In genomic region chr18:36769611-36770314, GRCh38 we compare ENCODE assay signal across 11 cellular contexts. TPM values are rescaled to one million over a fixed set of nuclear protein-coding genes. Genes with fewer than 3 reads are reported as not detected.
A peak's percentile ranks its signal among the peaks of the same experiment; 100 is the strongest.
DNase-seq lines count a peak whose midpoint lies in the region; ATAC-seq and TF ChIP-seq lines count a peak whose summit lies in the region.
"Had no signal": no experiment of that assay in that cellular context is flagged by ENCODE, and none has a peak within 500 bp of the region (broad histone marks: within the 10 kb centered on the region; RNA-seq: fewer than 3 reads in every experiment).

No MANE protein-coding gene starts in this region.

- H2AFZ ChIP-seq in trophoblast cell (ENCODE audit: insufficient read depth, low read length, poor library complexity) = no peak overlapping the region

- no peaks in the 10 kb centered on the region for H3K27me3 ChIP-seq in trophoblast cell (ENCODE audit: insufficient read depth, low read length)
- H3K27me3 ChIP-seq: BLaER1 treated with 17β-estradiol and CSF1 and Interleukin-3, amounts not matched to agents 10 nM and 100 nM had no signal

- H3K23ac ChIP-seq in trophoblast cell (ENCODE audit: low read length) = no peak overlapping the region

- H3K14ac ChIP-seq in trophoblast cell (ENCODE audit: low read length) = no peak overlapping the region

- H3K4me2 ChIP-seq in trophoblast cell (ENCODE audit: low read length) = no peak overlapping the region

- H3K9ac ChIP-seq in trophoblast cell (ENCODE audit: low read length) = no peak overlapping the region
- H3K9ac ChIP-seq: BLaER1 treated with 17β-estradiol and CSF1 and Interleukin-3, amounts not matched to agents 10 nM and 100 nM had no signal

- DNase-seq in SIG-M5 treated with dmso at 0.1 percent for 504 hours (lab: John Stamatoyannopoulos, UW; ENCODE audit: unreplicated experiment) (peak; percentile 18), SIG-M5 (lab: John Stamatoyannopoulos, UW) (no peak), dermis blood vessel endothelial cell (peak; percentile 17), trophoblast cell (peak; percentile 19 to 68), HCEC 1CT (no peak), HPDE6-E6E7 (ENCODE audit: extremely low spot score) (no peak)
- DNase-seq: NCI-H2029; stimulated activated naive B cell treated with anti-CD40 and anti-IgM and Interleukin-4, amounts not matched to agents 10 μg/mL and 1 μg/mL and 100 μg/mL, for 72 hours had no signal

- no CpG with 5 or more reads among the region's 6 CpGs for WGBS in trophoblast cell (ENCODE audit: extremely low coverage, insufficient coverage, insufficient read length)

- no peak overlapping the region for H2BK5ac ChIP-seq in trophoblast cell (ENCODE audit: low read depth, low read length, poor library complexity)

- no peaks in the 10 kb centered on the region for H3K79me1 ChIP-seq in trophoblast cell (ENCODE audit: low read length)

- H4K12ac ChIP-seq in trophoblast cell (ENCODE audit: low read depth, low read length) = no peak overlapping the region

- no peak overlapping the region for H4K8ac ChIP-seq in trophoblast cell (ENCODE audit: low read depth, low read length)

- no peaks in the 10 kb centered on the region for H3K4me1 ChIP-seq in trophoblast cell (ENCODE audit: control insufficient read depth in 1 of 2, insufficient read depth in 2 of 2, low read length in 2 of 2)

- peak overlapping the region; percentile 10 for H3K4me3 ChIP-seq in trophoblast cell (ENCODE audit: low read depth, low read length)
- H3K4me3 ChIP-seq: BLaER1 treated with 17β-estradiol and CSF1 and Interleukin-3, amounts not matched to agents 10 nM and 100 nM had no signal

- no peak overlapping the region for H2BK12ac ChIP-seq in trophoblast cell (ENCODE audit: low read length)

- H2BK120ac ChIP-seq in trophoblast cell (ENCODE audit: insufficient read depth, low read length, poor library complexity) = no peak overlapping the region

- no peak overlapping the region for H2AK5ac ChIP-seq in trophoblast cell (ENCODE audit: low read length)

- no peak overlapping the region for H3K18ac ChIP-seq in trophoblast cell (ENCODE audit: low read length)

- TF ChIP-seq CTCF in LNCAP (IDR thresholded peaks at IDR 0.05) = peak; percentile 48

- H3K79me2 ChIP-seq in trophoblast cell (ENCODE audit: control insufficient read depth, insufficient read depth, low read length, poor library complexity) = no peaks in the 10 kb centered on the region

- no peak overlapping the region for H3K27ac ChIP-seq in trophoblast cell (ENCODE audit: low read depth, low read length)
- H3K27ac ChIP-seq: BLaER1 treated with 17β-estradiol and CSF1 and Interleukin-3, amounts not matched to agents 10 nM and 100 nM had no signal

- H3K36me3 ChIP-seq in trophoblast cell (ENCODE audit: control insufficient read depth in 1 of 2, insufficient read depth in 2 of 2, low read length in 2 of 2) = peaks cover 23 to 26% of the 10 kb centered on the region in 2 experiments
- H3K36me3 ChIP-seq: BLaER1 treated with 17β-estradiol and CSF1 and Interleukin-3, amounts not matched to agents 10 nM and 100 nM had no signal

- no peak for ATAC-seq in HG03280 (IDR thresholded peaks at IDR 0.05; ENCODE audit: unreplicated experiment)

- no peak overlapping the region for H3K4ac ChIP-seq in trophoblast cell (ENCODE audit: low read depth, low read length)

- H4K91ac ChIP-seq in trophoblast cell (ENCODE audit: low read depth, low read length) = no peak overlapping the region

- H3K9me3 ChIP-seq in trophoblast cell (ENCODE audit: insufficient read depth, low read depth, low read length) = peaks cover 3% of the 10 kb centered on the region

RNA-seq across cellular contexts. Expression of gene TPGS2, which starts 59.0 kb away (rescaled TPM):
- total RNA-seq in dermis blood vessel endothelial cell = 232 and 234 TPM in 2 replicates
- polyA plus RNA-seq in trophoblast cell (2013) = 106 and 113 TPM in 2 replicates

RNA-seq across cellular contexts. Expression of gene KIAA1328, which starts 59.2 kb away (rescaled TPM):
- 4.4 and 5.3 TPM in 2 replicates for total RNA-seq in dermis blood vessel endothelial cell
- polyA plus RNA-seq in trophoblast cell (2013) = 2.5 and 3.0 TPM in 2 replicates

Comparison
In these comparisons a context has a peak if more than half of its experiments do, and no peak if none do; other contexts are left out.
1. DNase-seq: peak in SIG-M5 treated with dmso at 0.1 percent for 504 hours (single experiment), dermis blood vessel endothelial cell (single experiment) and trophoblast cell (2 of 2); none in SIG-M5 (single experiment), HCEC 1CT (single experiment) and HPDE6-E6E7 (single experiment).